Comparison of ENCODE assay signal across 11 cellular contexts in genomic region chr5:150295172-150295611, GRCh38. TPM values are rescaled to one million over a fixed set of nuclear protein-coding genes. Genes with fewer than 3 reads are reported as not detected.
DNase-seq lines count a peak whose midpoint lies in the region; ATAC-seq and TF ChIP-seq lines count a peak whose summit lies in the region.
"Had no signal": no experiment of that assay in that cellular context is flagged by ENCODE, and none has a peak within 500 bp of the region (broad histone marks: within the 10 kb centered on the region; RNA-seq: fewer than 3 reads in every experiment).

No MANE protein-coding gene starts in this region.

- intact Hi-C loops in left ventricle myocardium superior (cut with micrococcal nuclease), result no loop called here
- intact Hi-C loops in stomach (cut with DNase I; ENCODE audit: low total_unique reads), result no loop called here

- ATAC-seq in SK-N-SH treated with all-trans-retinoic acid at 6 μM for 48 hours (peak; percentile 67), left ventricle myocardium superior (peak; percentile 55), GM18870 (IDR thresholded peaks at IDR 0.05; ENCODE audit: unreplicated experiment) (no peak)

- H3K36me3 ChIP-seq in stomach, result no peaks in the 10 kb centered on the region

- H3K4me3 ChIP-seq in stomach, result no peak overlapping the region

- no peak for TF ChIP-seq EP300 in stomach (IDR thresholded peaks at IDR 0.05)

- H3K27me3 ChIP-seq in stomach, result peaks cover 0 to 13% (median 0%) of the 10 kb centered on the region in 3 donors

- H3K4me1 ChIP-seq in stomach, result peaks cover 0 to 27% (median 14%) of the 10 kb centered on the region in 4 donors

- TF ChIP-seq POLR2A in stomach (IDR thresholded peaks at IDR 0.05), result no peak

- 29 to 39% (median 35%) methylated on average over 9 to 10 of the region's 10 CpGs for WGBS in stomach, 5 donors

- no peak for TF ChIP-seq CTCF in stomach (IDR thresholded peaks at IDR 0.05)

- DNase-seq in DMS79 treated with DMSO at 0.1 percent for 48 hours (lab: John Stamatoyannopoulos, UW), result peak; percentile 3
- no peak for DNase-seq in DMS79 (lab: John Stamatoyannopoulos, UW)
- DNase-seq in left ventricle myocardium superior, result peak; percentile 55
- DNase-seq in stomach, result peak; percentile 43
- DNase-seq in NCI-H2081 treated with DMSO at 0.1 percent for 48 hours (lab: John Stamatoyannopoulos, UW), result no peak
- DNase-seq in activated CD4-positive, alpha-beta T cell treated with anti-CD3 and anti-CD28 coated beads, Interleukin-2, amount 50 U/mL, for 4 hours, result no peak
- DNase-seq: 8988T; activated CD4-positive, CD25-positive, alpha-beta regulatory T cell treated with anti-CD3 and anti-CD28 coated beads, Interleukin-2, amount 50 U/mL, for 72 hours had no signal

- H3K27ac ChIP-seq in stomach, result no peak overlapping the region

- no peaks in the 10 kb centered on the region for H3K9me3 ChIP-seq in stomach

TF ChIP-seq in SK-N-SH treated with all-trans-retinoic acid at 6 μM for 48 hours, 23 proteins besides CTCF, POLR2A, EP300 and RAD21:
- TF ChIP-seq CSRNP3 (CRISPR knock-in tag; IDR thresholded peaks at IDR 0.05), result no peak

RNA-seq across cellular contexts. Expression of gene CAMK2A, which starts 5.6 kb away (rescaled TPM):
- total RNA-seq in left ventricle myocardium superior (16.6 TPM), stomach (10 to 100 TPM in 1 of 5 donors, 1 to 10 TPM in 2, not detected in 2; 1.1 to 18.3 (median 6.4) TPM)
- under 1 TPM; 0.06 to 0.15 (median 0.13) TPM for polyA plus RNA-seq in stomach
- total RNA-seq: dermis microvascular lymphatic vessel endothelial cell had no signal

RNA-seq across cellular contexts. Expression of gene ARSI, which starts 7.5 kb away (rescaled TPM):
- total RNA-seq in left ventricle myocardium superior, result 0.25 TPM
- total RNA-seq in stomach, result 1 to 10 TPM in 3 of 5 donors, not detected in 2; 1.7 to 7.0 (median 2.3) TPM
- under 1 TPM in 2 of 3 donors, not detected in 1; 0.35 to 0.81 TPM for polyA plus RNA-seq in stomach

Comparison
In these comparisons a context has a peak if more than half of its experiments do, and no peak if none do; other contexts are left out.
1. DNase-seq: peak in DMS79 treated with DMSO at 0.1 percent for 48 hours (single experiment), left ventricle myocardium superior (single experiment) and stomach (single experiment); none in DMS79 (single experiment), NCI-H2081 treated with DMSO at 0.1 percent for 48 hours (single experiment) and activated CD4-positive, alpha-beta T cell treated with anti-CD3 and anti-CD28 coated beads, Interleukin-2, amount 50 U/mL, for 4 hours (0 of 2).